ENCODE assay signal across 1 cellular context in genomic region chr2:97645700-97646629, GRCh38.
TF ChIP-seq lines count a peak whose summit lies in the region.

TSS of gene COX5B (plus strand) at chr2:97646062. CDS start at chr2:97646087, 25 bp downstream.

TF ChIP-seq in K562, 482 proteins besides CTCF, POLR2A, EP300 and RAD21 (continued from another document and continues in another):
- TF ChIP-seq ZNF143 (CRISPR knock-in tag; IDR thresholded peaks at IDR 0.05) (0 out of 2 replicates have a peak, but pooled peaks have one; percentile 18), FOXP1 (CRISPR knock-in tag; IDR thresholded peaks at IDR 0.05) (peak; percentile 57; the same call in 1 of the 2 replicates), NR2C2 (CRISPR knock-in tag; IDR thresholded peaks at IDR 0.05) (no peak), NR2C2 (tag; IDR thresholded peaks at IDR 0.05) (peak; percentile 67; the same call in 1 of the 2 replicates), CTCFL (IDR thresholded peaks at IDR 0.05; ENCODE audit: borderline replicate concordance, insufficient read depth, low read depth, low read length, poor library complexity, severe bottlenecking) (no peak), NR2C1 (IDR thresholded peaks at IDR 0.05) (no peak), NR2C1 (tag; IDR thresholded peaks at IDR 0.05) (peak; percentile 43; the same call in 1 of the 2 replicates), PHB (CRISPR knock-in tag; IDR thresholded peaks at IDR 0.05) (peak; percentile 95), ZNF511 (CRISPR knock-in tag; IDR thresholded peaks at IDR 0.05) (peak; percentile 26; the same call in 1 of the 2 replicates), HMG20B (CRISPR knock-in tag; IDR thresholded peaks at IDR 0.05) (no peak), RBFOX2 (IDR thresholded peaks at IDR 0.05; ENCODE audit: low read depth, low read length) (peak; percentile 98), EP400 (IDR thresholded peaks at IDR 0.05) (peak; percentile 74; the same call in 1 of the 2 replicates), MLLT1 (IDR thresholded peaks at IDR 0.05) (peak in 1 of 2 experiments; percentile 61; a peak in 1 of 4 replicates), POLR2G (IDR thresholded peaks at IDR 0.05; ENCODE audit: low read depth, low read length) (peak; percentile 97), GTF2E2 (tag; IDR thresholded peaks at IDR 0.05) (peak; percentile 96), MGA (IDR thresholded peaks at IDR 0.05) (no peak), CXXC5 (CRISPR knock-in tag; IDR thresholded peaks at IDR 0.05) (peak; percentile 66; the same call in 1 of the 2 replicates), PKNOX1 (IDR thresholded peaks at IDR 0.05) (peak; percentile 43; the same call in 1 of the 2 replicates), COPS2 (conservative IDR thresholded peaks at IDR 0.05) (no peak), RB1 (IDR thresholded peaks at IDR 0.05; ENCODE audit: low read depth) (peak; percentile 44; the same call in 1 of the 2 replicates), ATF1 (CRISPR knock-in tag; IDR thresholded peaks at IDR 0.05) (no peak), ATF1 (tag; IDR thresholded peaks at IDR 0.05) (peak; percentile 48; the same call in 1 of the 2 replicates), ETV6 (IDR thresholded peaks at IDR 0.05; ENCODE audit: borderline replicate concordance in 1 of 2, low read depth in 2 of 2, low read length in 1 of 2) (peak; percentile 43 to 56; a peak in 2 of 4 replicates), ETV6 (CRISPR knock-in tag; IDR thresholded peaks at IDR 0.05; ENCODE audit: borderline replicate concordance) (no peak), TCF7 (IDR thresholded peaks at IDR 0.05; ENCODE audit: borderline replicate concordance) (peak; percentile 49; the same call in 1 of the 2 replicates), CHD1 (IDR thresholded peaks at IDR 0.05; ENCODE audit: low read length) (peak; percentile 72), ZNF282 (CRISPR knock-in tag; IDR thresholded peaks at IDR 0.05) (no peak), ARID4B (CRISPR knock-in tag; IDR thresholded peaks at IDR 0.05) (peak; percentile 77), SOX6 (IDR thresholded peaks at IDR 0.05) (peak; percentile 23; the same call in 1 of the 2 replicates), SETDB1 (IDR thresholded peaks at IDR 0.05; ENCODE audit: low read length) (peak; percentile 13), SMARCA4 (IDR thresholded peaks at IDR 0.05) (peak; percentile 9; the same call in 1 of the 2 replicates), POLR2AphosphoS5 (IDR thresholded peaks at IDR 0.05; ENCODE audit: control insufficient read depth, insufficient read depth, low read depth, low read length) (peak; percentile 92), ZBTB33 (CRISPR knock-in tag; IDR thresholded peaks at IDR 0.05) (no peak), ZFP36 (IDR thresholded peaks at IDR 0.05; ENCODE audit: low read depth, low read length, partially characterized antibody) (no peak), SAP30 (IDR thresholded peaks at IDR 0.05; ENCODE audit: borderline replicate concordance, insufficient read depth, low read depth, low read length, poor library complexity, severe bottlenecking) (peak; percentile 39), BCOR (IDR thresholded peaks at IDR 0.05) (0 out of 2 replicates have a peak, but pooled peaks have one; percentile 20), POLR2AphosphoS2 (IDR thresholded peaks at IDR 0.05; ENCODE audit: low read length) (peak; percentile 83; the same call in 1 of the 2 replicates)
